ENCODE assay signal across 15 cellular contexts in genomic region chr15:40702077-40702476, GRCh38. TPM values are rescaled to one million over a fixed set of nuclear protein-coding genes. Genes with fewer than 3 reads are reported as not detected.
A peak's percentile ranks its signal among the peaks of the same experiment; 100 is the strongest.
DNase-seq lines count a peak whose midpoint lies in the region; ATAC-seq, FAIRE-seq and TF ChIP-seq lines count a peak whose summit lies in the region.
"Had no signal": no experiment of that assay in that cellular context is flagged by ENCODE, and none has a peak within 500 bp of the region (broad histone marks: within the 10 kb centered on the region; RNA-seq: fewer than 3 reads in every experiment).

No MANE protein-coding gene starts in this region.

- H2BK5ac ChIP-seq in trophoblast cell (ENCODE audit: low read depth, low read length, poor library complexity): no peak overlapping the region

- no peak overlapping the region for H4K91ac ChIP-seq in trophoblast cell (ENCODE audit: low read depth, low read length)

- H3K36me3 ChIP-seq in RWPE2 (ENCODE audit: low read depth): peaks cover 97% of the 10 kb centered on the region
- peaks cover 26 to 29% of the 10 kb centered on the region in 2 experiments for H3K36me3 ChIP-seq in trophoblast cell (ENCODE audit: control insufficient read depth in 1 of 2, insufficient read depth in 2 of 2, low read length in 2 of 2)
- H3K36me3 ChIP-seq: gastrocnemius medialis, tibial nerve had no signal

- no peak overlapping the region for H4K8ac ChIP-seq in trophoblast cell (ENCODE audit: low read depth, low read length)

- peak; percentile 1 for DNase-seq in Ammon's horn (ENCODE audit: low spot score)
- no peak for DNase-seq in GM19239 (ENCODE audit: insufficient read length, low spot score)
- DNase-seq in RWPE2 (ENCODE audit: low spot score): no peak
- no peak for DNase-seq in glutamatergic neuron
- DNase-seq in KG1 (lab: John Stamatoyannopoulos, UW): no peak
- DNase-seq in trophoblast cell: no peak
- no peak for DNase-seq in activated CD4-positive, alpha-beta memory T cell treated with anti-CD3 and anti-CD28 coated beads, Interleukin-2, amount 10 ng/mL, durations not matched to agents 7 days and 5 days
- DNase-seq: activated naive CD8-positive, alpha-beta T cell treated with anti-CD3 and anti-CD28 coated beads, Interleukin-2, amount 10 ng/mL, durations not matched to agents 7 days and 5 days; DMS79 treated with DMSO at 0.1 percent for 48 hours; gastrocnemius medialis; NCI-H524 treated with DMSO at 0.1 percent for 48 hours; WERI-Rb-1 had no signal

- no peaks in the 10 kb centered on the region for H3K4me1 ChIP-seq in RWPE2 (ENCODE audit: insufficient read depth, poor library complexity, severe bottlenecking)
- no peaks in the 10 kb centered on the region for H3K4me1 ChIP-seq in trophoblast cell (ENCODE audit: control insufficient read depth in 1 of 2, insufficient read depth in 2 of 2, low read length in 2 of 2)
- H3K4me1 ChIP-seq: gastrocnemius medialis, tibial nerve had no signal

- H4K12ac ChIP-seq in trophoblast cell (ENCODE audit: low read depth, low read length): no peak overlapping the region

- no peaks in the 10 kb centered on the region for H3K79me1 ChIP-seq in trophoblast cell (ENCODE audit: low read length)

- WGBS in trophoblast cell (ENCODE audit: extremely low coverage, insufficient coverage, insufficient read length): no CpG with 5 or more reads among the region's 7 CpGs

- H3K14ac ChIP-seq in trophoblast cell (ENCODE audit: low read length): no peak overlapping the region

- H3K79me2 ChIP-seq in trophoblast cell (ENCODE audit: control insufficient read depth, insufficient read depth, low read length, poor library complexity): peaks cover 1% of the 10 kb centered on the region

- H3K27me3 Mint-ChIP-seq in glutamatergic neuron (ENCODE audit: unreplicated experiment): no peaks in the 10 kb centered on the region
- no peaks in the 10 kb centered on the region for H3K27me3 Mint-ChIP-seq in activated CD4-positive, alpha-beta memory T cell treated with anti-CD3 and anti-CD28 coated beads, Interleukin-2, amount 10 ng/mL, durations not matched to agents 7 days and 5 days
- H3K27me3 Mint-ChIP-seq: activated naive CD8-positive, alpha-beta T cell treated with anti-CD3 and anti-CD28 coated beads, Interleukin-2, amount 10 ng/mL, durations not matched to agents 7 days and 5 days had no signal

- no peak overlapping the region for H2AFZ ChIP-seq in trophoblast cell (ENCODE audit: insufficient read depth, low read length, poor library complexity)

- no peak overlapping the region for H3K4me2 ChIP-seq in trophoblast cell (ENCODE audit: low read length)

- H3K4me3 Mint-ChIP-seq in glutamatergic neuron (ENCODE audit: unreplicated experiment): no peak overlapping the region
- no peak overlapping the region for H3K4me3 Mint-ChIP-seq in activated CD4-positive, alpha-beta memory T cell treated with anti-CD3 and anti-CD28 coated beads, Interleukin-2, amount 10 ng/mL, durations not matched to agents 7 days and 5 days
- H3K4me3 Mint-ChIP-seq: activated naive CD8-positive, alpha-beta T cell treated with anti-CD3 and anti-CD28 coated beads, Interleukin-2, amount 10 ng/mL, durations not matched to agents 7 days and 5 days; naive thymus-derived CD8-positive, alpha-beta T cell had no signal

- H3K9ac ChIP-seq in trophoblast cell (ENCODE audit: low read length): no peak overlapping the region

- ATAC-seq in RWPE2 (ENCODE audit: low read depth): no peak
- no peak for ATAC-seq in HG02763 (IDR thresholded peaks at IDR 0.05; ENCODE audit: unreplicated experiment)
- ATAC-seq: gastrocnemius medialis; naive thymus-derived CD8-positive, alpha-beta T cell had no signal

- no peak overlapping the region for H3K18ac ChIP-seq in trophoblast cell (ENCODE audit: low read length)

- no peaks in the 10 kb centered on the region for H3K36me3 Mint-ChIP-seq in glutamatergic neuron (ENCODE audit: unreplicated experiment)
- peaks cover 57% of the 10 kb centered on the region for H3K36me3 Mint-ChIP-seq in activated CD4-positive, alpha-beta memory T cell treated with anti-CD3 and anti-CD28 coated beads, Interleukin-2, amount 10 ng/mL, durations not matched to agents 7 days and 5 days (ENCODE audit: low read depth)

- no peak overlapping the region for H2BK12ac ChIP-seq in trophoblast cell (ENCODE audit: low read length)

- no peak overlapping the region for H3K23ac ChIP-seq in trophoblast cell (ENCODE audit: low read length)

- CTCF ChIA-PET in activated CD4-positive, alpha-beta memory T cell treated with anti-CD3 and anti-CD28 coated beads, Interleukin-2, amount 10 ng/mL, durations not matched to agents 7 days and 5 days (lab: Charles Lee): interaction anchor here (0.7 to 1.6 kb wide), 4 partner anchors 42 to 615 kb away, joined by 3 to 17 read pairs (median 4); partner anchors contain the start of genes DNAJC17 and ZFYVE19

- H3K9me3 ChIP-seq in RWPE2 (ENCODE audit: severe bottlenecking): no peaks in the 10 kb centered on the region
- no peaks in the 10 kb centered on the region for H3K9me3 ChIP-seq in trophoblast cell (ENCODE audit: insufficient read depth, low read depth, low read length)
- H3K9me3 ChIP-seq: gastrocnemius medialis, tibial nerve had no signal

- peak; percentile 21 for FAIRE-seq in GM19239 (lab: Jason Lieb, UNC)

- no peak overlapping the region for H2AK5ac ChIP-seq in trophoblast cell (ENCODE audit: low read length)

- no peaks in the 10 kb centered on the region for H3K9me3 Mint-ChIP-seq in glutamatergic neuron (ENCODE audit: unreplicated experiment)
- H3K9me3 Mint-ChIP-seq in activated CD4-positive, alpha-beta memory T cell treated with anti-CD3 and anti-CD28 coated beads, Interleukin-2, amount 10 ng/mL, durations not matched to agents 7 days and 5 days: no peaks in the 10 kb centered on the region
- H3K9me3 Mint-ChIP-seq: activated naive CD8-positive, alpha-beta T cell treated with anti-CD3 and anti-CD28 coated beads, Interleukin-2, amount 10 ng/mL, durations not matched to agents 7 days and 5 days; naive thymus-derived CD8-positive, alpha-beta T cell had no signal

- POLR2A ChIA-PET in activated CD4-positive, alpha-beta memory T cell treated with anti-CD3 and anti-CD28 coated beads, Interleukin-2, amount 10 ng/mL, durations not matched to agents 7 days and 5 days (lab: Charles Lee): no interaction called here

- H3K27ac ChIP-seq in RWPE2 (ENCODE audit: poor library complexity, severe bottlenecking): no peak overlapping the region
- no peak overlapping the region for H3K27ac ChIP-seq in trophoblast cell (ENCODE audit: low read depth, low read length)
- H3K27ac ChIP-seq: gastrocnemius medialis, tibial nerve, WERI-Rb-1 had no signal

- H3K4ac ChIP-seq in trophoblast cell (ENCODE audit: low read depth, low read length): no peak overlapping the region

- no peaks in the 10 kb centered on the region for H3K4me1 Mint-ChIP-seq in glutamatergic neuron (ENCODE audit: low read depth, unreplicated experiment)
- peaks cover 34% of the 10 kb centered on the region for H3K4me1 Mint-ChIP-seq in activated CD4-positive, alpha-beta memory T cell treated with anti-CD3 and anti-CD28 coated beads, Interleukin-2, amount 10 ng/mL, durations not matched to agents 7 days and 5 days
- H3K4me1 Mint-ChIP-seq: naive thymus-derived CD8-positive, alpha-beta T cell had no signal

- H2BK120ac ChIP-seq in trophoblast cell (ENCODE audit: insufficient read depth, low read length, poor library complexity): no peak overlapping the region

- TF ChIP-seq CTCF in RWPE2 (IDR thresholded peaks at IDR 0.05; ENCODE audit: poor library complexity, severe bottlenecking) (peak; percentile 43), glutamatergic neuron (IDR thresholded peaks at IDR 0.05; ENCODE audit: partially characterized antibody, unreplicated experiment) (peak; percentile 44)

- H3K27me3 ChIP-seq in RWPE2 (ENCODE audit: insufficient read depth, poor library complexity, severe bottlenecking) (no peaks in the 10 kb centered on the region), trophoblast cell (ENCODE audit: insufficient read depth, low read length) (no peaks in the 10 kb centered on the region)
- H3K27me3 ChIP-seq: gastrocnemius medialis, tibial nerve had no signal

- H3K27ac Mint-ChIP-seq in glutamatergic neuron (ENCODE audit: unreplicated experiment): no peak overlapping the region
- H3K27ac Mint-ChIP-seq in activated CD4-positive, alpha-beta memory T cell treated with anti-CD3 and anti-CD28 coated beads, Interleukin-2, amount 10 ng/mL, durations not matched to agents 7 days and 5 days: no peak overlapping the region
- H3K27ac Mint-ChIP-seq: activated naive CD8-positive, alpha-beta T cell treated with anti-CD3 and anti-CD28 coated beads, Interleukin-2, amount 10 ng/mL, durations not matched to agents 7 days and 5 days; naive thymus-derived CD8-positive, alpha-beta T cell had no signal

- no peak overlapping the region for H3K4me3 ChIP-seq in RWPE2 (ENCODE audit: severe bottlenecking)
- no peak overlapping the region for H3K4me3 ChIP-seq in trophoblast cell (ENCODE audit: low read depth, low read length)
- H3K4me3 ChIP-seq: gastrocnemius medialis, tibial nerve had no signal

RNA-seq across cellular contexts. Expression of gene RAD51, which starts 7.1 kb away (rescaled TPM):
- 5.0 TPM for total RNA-seq in glutamatergic neuron (ENCODE audit: unreplicated experiment)
- 16.9 and 17.8 TPM in 2 replicates for polyA plus RNA-seq in trophoblast cell (2013)
- 10 to 100 TPM; 50.9 to 60.4 TPM for total RNA-seq in activated CD4-positive, alpha-beta memory T cell treated with anti-CD3 and anti-CD28 coated beads, Interleukin-2, amount 10 ng/mL, durations not matched to agents 7 days and 5 days

RNA-seq across cellular contexts. Expression of gene RMDN3, which starts 53.0 kb away (rescaled TPM):
- 37.1 TPM for total RNA-seq in glutamatergic neuron (ENCODE audit: unreplicated experiment)
- polyA plus RNA-seq in trophoblast cell (2013): 11.0 and 11.2 TPM in 2 replicates
- total RNA-seq in activated CD4-positive, alpha-beta memory T cell treated with anti-CD3 and anti-CD28 coated beads, Interleukin-2, amount 10 ng/mL, durations not matched to agents 7 days and 5 days: 10 to 100 TPM; 28.4 to 30.5 TPM
